29 cellular contexts compared by ENCODE assay signal in genomic region chr6:145224450-145224849, GRCh38.
"Had no signal": no experiment of that assay in that cellular context is flagged by ENCODE, and none has a peak within 500 bp of the region (broad histone marks: within the 10 kb centered on the region; RNA-seq: fewer than 3 reads in every experiment).

No MANE protein-coding gene starts in this region.

- H3K4me3 ChIP-seq: colonic mucosa, coronary artery, dorsolateral prefrontal cortex, esophagus muscularis mucosa, esophagus squamous epithelium, gastrocnemius medialis, gastroesophageal sphincter, heart left ventricle, heart right ventricle had no signal

- H3K27ac ChIP-seq: colonic mucosa, coronary artery, dorsolateral prefrontal cortex, epithelial cell of prostate, esophagus muscularis mucosa, esophagus squamous epithelium, foreskin keratinocyte, gastrocnemius medialis, gastroesophageal sphincter, heart left ventricle, heart right ventricle had no signal

- H3K27me3 Mint-ChIP-seq: dendritic cell treated with granulocyte-macrophage colony-stimulating factor and Interleukin-4, amounts not matched to agents 40 ng/mL and 50 ng/mL, for 4 days had no signal

- H3K4me3 Mint-ChIP-seq: dendritic cell treated with granulocyte-macrophage colony-stimulating factor and Interleukin-4, amounts not matched to agents 40 ng/mL and 50 ng/mL, for 4 days; effector memory CD8-positive, alpha-beta T cell; endodermal cell had no signal

- H3K4me1 Mint-ChIP-seq: endodermal cell had no signal

- ATAC-seq: effector memory CD8-positive, alpha-beta T cell; esophagus mucosa; foreskin keratinocyte; gastrocnemius medialis; gastroesophageal sphincter; heart left ventricle; heart right ventricle had no signal

- H3K27me3 ChIP-seq: colonic mucosa, esophagus muscularis mucosa, esophagus squamous epithelium, gastrocnemius medialis, gastroesophageal sphincter, heart left ventricle, heart right ventricle had no signal

- H3K9me3 Mint-ChIP-seq: dendritic cell treated with granulocyte-macrophage colony-stimulating factor and Interleukin-4, amounts not matched to agents 40 ng/mL and 50 ng/mL, for 4 days; effector memory CD8-positive, alpha-beta T cell had no signal

- DNase-seq: colonic mucosa; cortex of kidney; dermis blood vessel endothelial cell; dorsolateral prefrontal cortex; effector CD4-positive, alpha-beta T cell; effector CD8-positive, alpha-beta T cell; effector memory CD4-positive, alpha-beta T cell; effector memory CD8-positive, alpha-beta T cell; endodermal cell; erythroblast; esophagus squamous epithelium; foreskin fibroblast; foreskin keratinocyte; foreskin melanocyte; gastrocnemius medialis; glutamatergic neuron; head of caudate nucleus; heart left ventricle; heart right ventricle had no signal

- H3K4me1 ChIP-seq: colonic mucosa, esophagus muscularis mucosa, esophagus squamous epithelium, foreskin keratinocyte, gastrocnemius medialis, gastroesophageal sphincter, heart left ventricle, heart right ventricle had no signal

- H3K36me3 ChIP-seq: colonic mucosa, esophagus muscularis mucosa, esophagus squamous epithelium, gastrocnemius medialis, gastroesophageal sphincter, heart left ventricle, heart right ventricle had no signal

- FAIRE-seq: colon, endometrium, endothelial cell of umbilical vein, frontal cortex had no signal

- H3K27ac Mint-ChIP-seq: dendritic cell treated with granulocyte-macrophage colony-stimulating factor and Interleukin-4, amounts not matched to agents 40 ng/mL and 50 ng/mL, for 4 days; effector memory CD8-positive, alpha-beta T cell; endodermal cell had no signal

- H3K9me3 ChIP-seq: colonic mucosa, esophagus muscularis mucosa, esophagus squamous epithelium, gastrocnemius medialis, gastroesophageal sphincter, heart left ventricle, heart right ventricle had no signal
